ENCODE assay signal across 11 cellular contexts in the genomic region with DNA sequence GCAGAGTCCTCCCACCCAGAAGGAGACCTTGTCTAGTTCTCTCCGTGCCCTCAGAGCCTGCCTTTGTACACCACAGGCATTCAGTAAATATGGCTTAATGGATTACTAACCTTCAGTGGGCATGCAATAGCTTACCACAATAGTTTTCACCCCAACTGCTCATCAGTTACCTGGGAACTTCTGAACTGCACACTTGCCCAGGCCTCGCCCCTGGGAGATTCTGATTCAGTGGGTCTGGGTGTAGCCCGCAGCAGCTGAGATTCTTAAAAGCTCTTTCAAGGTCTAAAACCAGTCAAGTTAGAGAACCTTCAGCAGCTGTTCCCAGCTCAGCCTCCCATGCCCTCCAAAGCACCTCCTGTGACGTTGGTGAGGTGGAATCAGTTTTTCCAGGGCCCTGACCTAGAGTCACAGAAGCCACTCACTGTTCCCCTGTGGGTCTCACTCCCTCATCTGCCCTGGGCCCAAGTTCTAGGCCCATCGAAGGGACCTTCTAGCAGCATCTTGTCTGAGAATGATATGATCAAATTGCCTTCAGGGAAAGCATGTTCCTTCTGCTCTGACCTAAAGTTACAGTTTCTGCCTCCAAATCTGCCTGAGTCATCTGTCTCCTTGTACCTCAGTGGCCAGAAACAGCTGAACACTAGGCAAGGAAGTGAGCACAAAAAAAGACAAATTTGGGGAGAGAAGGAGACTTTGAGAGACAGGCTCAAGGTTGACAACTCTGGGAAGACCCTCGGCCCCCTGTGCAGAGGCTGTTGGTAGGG. TPM values are rescaled to one million over a fixed set of nuclear protein-coding genes. Genes with fewer than 3 reads are reported as not detected.
DNase-seq lines count a peak whose midpoint lies in the region; ATAC-seq and TF ChIP-seq lines count a peak whose summit lies in the region.
"Had no signal": no experiment of that assay in that cellular context is flagged by ENCODE, and none has a peak within 500 bp of the region (broad histone marks: within the 10 kb centered on the region; RNA-seq: fewer than 3 reads in every experiment).

No MANE protein-coding gene starts in this region.

- 66 to 83% methylated on average over 3 to 6 of the region's 6 CpGs for WGBS in testis, 2 donors

- DNase-seq in H7, result peak; percentile 7
- DNase-seq in amniotic epithelial cell (ENCODE audit: low read depth), result peak; percentile 94
- peak; percentile 95 to 98 for DNase-seq in foreskin keratinocyte
- DNase-seq in sciatic nerve (ENCODE audit: low spot score), result no peak
- DNase-seq in mucosa of gallbladder (ENCODE audit: low spot score), result no peak
- DNase-seq in testis, result no peak
- no peak for DNase-seq in stimulated activated naive CD4-positive, alpha-beta T cell treated with Interleukin-2 at 50 U/mL for 16 hours (lab: John Stamatoyannopoulos, UW)
- DNase-seq: activated CD4-positive, alpha-beta T cell treated with anti-CD3 and anti-CD28 coated beads, Interleukin-2, amount 50 U/mL, for 4 hours; T-helper 1 cell had no signal

- H3K4me1 ChIP-seq in foreskin keratinocyte (peaks cover 12% of the 10 kb centered on the region), testis (peaks cover 7% of the 10 kb centered on the region)

- H3K27me3 ChIP-seq in H7 (ENCODE audit: control insufficient read depth, insufficient read depth, low read length), result no peaks in the 10 kb centered on the region
- no peaks in the 10 kb centered on the region for H3K27me3 ChIP-seq in foreskin keratinocyte
- no peaks in the 10 kb centered on the region for H3K27me3 ChIP-seq in testis

- H3K27ac ChIP-seq in foreskin keratinocyte (peak overlapping the region; percentile 83), testis (peak overlapping the region in 1 of 2 donors; percentile 12)
- H3K27ac ChIP-seq: neutrophil had no signal

- intact Hi-C loops in sciatic nerve (cut with DNase I), result no loop called here
- intact Hi-C loops in testis (cut with DNase I; ENCODE audit: low total_unique reads), result no loop called here

- no peak for TF ChIP-seq CTCF in foreskin keratinocyte (conservative IDR thresholded peaks at IDR 0.05)
- no peak for TF ChIP-seq CTCF in testis (IDR thresholded peaks at IDR 0.05)

- ATAC-seq in foreskin keratinocyte (peak; percentile 83), sciatic nerve (peak; percentile 3), SK-N-SH treated with all-trans-retinoic acid at 6 μM for 48 hours (no peak)

- H3K9me3 ChIP-seq in testis, result no peaks in the 10 kb centered on the region
- H3K9me3 ChIP-seq: neutrophil had no signal

- TF ChIP-seq POLR2A in testis (IDR thresholded peaks at IDR 0.05), result no peak

- H3K4me3 ChIP-seq in H7 (ENCODE audit: insufficient read depth, low read depth, low read length) (no peak overlapping the region), testis (no peak overlapping the region)

- no peaks in the 10 kb centered on the region for H3K36me3 ChIP-seq in H7 (replicated peaks; ENCODE audit: control insufficient read depth, insufficient read depth, low read length)
- H3K36me3 ChIP-seq in testis (ENCODE audit: low read depth, missing control alignments), result no peaks in the 10 kb centered on the region
- H3K36me3 ChIP-seq: neutrophil had no signal

TF ChIP-seq in SK-N-SH treated with all-trans-retinoic acid at 6 μM for 48 hours, 23 proteins besides CTCF, POLR2A, EP300 and RAD21:
- TF ChIP-seq, protein P1, sequence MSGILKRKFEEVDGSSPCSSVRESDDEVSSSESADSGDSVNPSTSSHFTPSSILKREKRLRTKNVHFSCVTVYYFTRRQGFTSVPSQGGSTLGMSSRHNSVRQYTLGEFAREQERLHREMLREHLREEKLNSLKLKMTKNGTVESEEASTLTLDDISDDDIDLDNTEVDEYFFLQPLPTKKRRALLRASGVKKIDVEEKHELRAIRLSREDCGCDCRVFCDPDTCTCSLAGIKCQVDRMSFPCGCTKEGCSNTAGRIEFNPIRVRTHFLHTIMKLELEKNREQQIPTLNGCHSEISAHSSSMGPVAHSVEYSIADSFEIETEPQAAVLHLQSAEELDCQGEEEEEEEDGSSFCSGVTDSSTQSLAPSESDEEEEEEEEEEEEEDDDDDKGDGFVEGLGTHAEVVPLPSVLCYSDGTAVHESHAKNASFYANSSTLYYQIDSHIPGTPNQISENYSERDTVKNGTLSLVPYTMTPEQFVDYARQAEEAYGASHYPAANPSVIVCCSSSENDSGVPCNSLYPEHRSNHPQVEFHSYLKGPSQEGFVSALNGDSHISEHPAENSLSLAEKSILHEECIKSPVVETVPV (CRISPR knock-in tag; IDR thresholded peaks at IDR 0.05), result no peak
- TF ChIP-seq CSDC2 (CRISPR knock-in tag; IDR thresholded peaks at IDR 0.05), result no peak
- no peak for TF ChIP-seq OSR1 (CRISPR knock-in tag; IDR thresholded peaks at IDR 0.05)
- no peak for TF ChIP-seq ZC3H10 (CRISPR knock-in tag; IDR thresholded peaks at IDR 0.05)
- TF ChIP-seq SNAI2 (CRISPR knock-in tag; IDR thresholded peaks at IDR 0.05), result no peak
- no peak for TF ChIP-seq ARNTL (CRISPR knock-in tag; IDR thresholded peaks at IDR 0.05; ENCODE audit: borderline replicate concordance, low read depth)
- TF ChIP-seq, protein P2, sequence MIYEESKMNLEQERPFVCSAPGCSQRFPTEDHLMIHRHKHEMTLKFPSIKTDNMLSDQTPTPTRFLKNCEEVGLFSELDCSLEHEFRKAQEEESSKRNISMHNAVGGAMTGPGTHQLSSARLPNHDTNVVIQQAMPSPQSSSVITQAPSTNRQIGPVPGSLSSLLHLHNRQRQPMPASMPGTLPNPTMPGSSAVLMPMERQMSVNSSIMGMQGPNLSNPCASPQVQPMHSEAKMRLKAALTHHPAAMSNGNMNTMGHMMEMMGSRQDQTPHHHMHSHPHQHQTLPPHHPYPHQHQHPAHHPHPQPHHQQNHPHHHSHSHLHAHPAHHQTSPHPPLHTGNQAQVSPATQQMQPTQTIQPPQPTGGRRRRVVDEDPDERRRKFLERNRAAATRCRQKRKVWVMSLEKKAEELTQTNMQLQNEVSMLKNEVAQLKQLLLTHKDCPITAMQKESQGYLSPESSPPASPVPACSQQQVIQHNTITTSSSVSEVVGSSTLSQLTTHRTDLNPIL (CRISPR knock-in tag; IDR thresholded peaks at IDR 0.05; ENCODE audit: low read depth), result no peak
- TF ChIP-seq GLIS3 (CRISPR knock-in tag; IDR thresholded peaks at IDR 0.05), result no peak
- TF ChIP-seq ZNF8 (CRISPR knock-in tag; IDR thresholded peaks at IDR 0.05), result no peak
- no peak for TF ChIP-seq TOX (CRISPR knock-in tag; IDR thresholded peaks at IDR 0.05; ENCODE audit: borderline replicate concordance)
- no peak for TF ChIP-seq ZNF70 (CRISPR knock-in tag; IDR thresholded peaks at IDR 0.05)

RNA-seq across cellular contexts. Expression of a gene that starts 10.8 kb away (rescaled TPM):
- total RNA-seq in H7 (2014; rRNA removed; shearing (Covaris generic)), result 95.1 and 107 TPM in 2 replicates
- total RNA-seq in foreskin keratinocyte (8.8 and 10.6 TPM in 2 replicates), sciatic nerve (109 TPM), mucosa of gallbladder (40.1 TPM), testis (10 to 100 TPM; 43.1 to 48.0 TPM)
- polyA plus RNA-seq in foreskin keratinocyte (5.1 and 6.5 TPM in 2 replicates), testis (ENCODE audit: insufficient read depth, low read depth, low replicate concordance) (34.1 TPM)

RNA-seq across cellular contexts. Expression of a gene that starts 48.7 kb away (rescaled TPM):
- 0.24 and 0.37 TPM in 2 replicates for total RNA-seq in H7 (2014; rRNA removed; shearing (Covaris generic))
- 0.71 and 1.4 TPM in 2 replicates for total RNA-seq in foreskin keratinocyte
- 0.90 and 1.2 TPM in 2 replicates for polyA plus RNA-seq in foreskin keratinocyte
- 48.4 TPM for total RNA-seq in sciatic nerve
- total RNA-seq in mucosa of gallbladder, result 32.0 TPM
- 10 to 100 TPM; 12.6 to 14.7 TPM for total RNA-seq in testis
- polyA plus RNA-seq in testis (ENCODE audit: insufficient read depth, low read depth, low replicate concordance), result 10.8 TPM

RNA-seq across cellular contexts. Expression of a gene that starts 57.8 kb away (rescaled TPM):
- 7.8 and 9.9 TPM in 2 replicates for total RNA-seq in H7 (2014; rRNA removed; shearing (Covaris generic))
- total RNA-seq in foreskin keratinocyte (0.95 and 1.2 TPM in 2 replicates), sciatic nerve (2.1 TPM), mucosa of gallbladder (0.46 TPM), testis (1 to 10 TPM; 4.2 to 6.6 TPM)
- polyA plus RNA-seq in foreskin keratinocyte (0.37 and 0.45 TPM in 2 replicates), testis (ENCODE audit: insufficient read depth, low read depth, low replicate concordance) (4.8 TPM)

Comparison
In these comparisons a context has a peak if more than half of its experiments do, and no peak if none do; other contexts are left out.
1. DNase-seq: peak in H7 (single experiment), amniotic epithelial cell (single experiment) and foreskin keratinocyte (2 of 2); none in sciatic nerve (single experiment), mucosa of gallbladder (single experiment), testis (single experiment) and stimulated activated naive CD4-positive, alpha-beta T cell treated with Interleukin-2 at 50 U/mL for 16 hours (single experiment).